Comparison of ENCODE assay signal across 1 cellular context in the genomic region with DNA sequence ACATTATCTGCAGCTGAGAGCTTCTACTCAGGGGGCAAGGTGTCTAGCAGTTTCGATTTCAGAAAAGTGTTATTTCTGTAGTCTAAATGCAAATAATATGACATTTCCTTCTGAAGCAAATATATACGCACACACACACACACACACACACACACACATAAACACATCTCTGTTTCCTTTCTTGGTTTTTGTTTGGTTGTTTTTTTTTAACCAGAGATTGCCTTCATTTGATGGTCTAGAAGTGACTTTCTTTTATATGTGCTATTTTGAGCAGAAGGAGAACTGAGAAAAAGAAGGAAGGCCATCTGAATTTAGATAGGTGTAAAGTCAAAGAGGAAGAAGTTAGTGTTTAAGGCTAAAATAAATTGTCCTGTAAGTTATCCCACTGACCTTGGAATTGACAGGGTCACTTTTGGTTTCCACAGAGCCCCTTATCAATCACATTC.
A peak's percentile ranks its signal among the peaks of the same experiment; 100 is the strongest.
TF ChIP-seq lines count a peak whose summit lies in the region.

No MANE protein-coding gene starts in this region.

TF ChIP-seq in GM12878, 131 proteins besides CTCF, POLR2A, EP300 and RAD21 (continued from another document):
- TF ChIP-seq NFYA (IDR thresholded peaks at IDR 0.05; ENCODE audit: borderline replicate concordance, low read depth, low read length) = no peak
- TF ChIP-seq, protein P1, sequence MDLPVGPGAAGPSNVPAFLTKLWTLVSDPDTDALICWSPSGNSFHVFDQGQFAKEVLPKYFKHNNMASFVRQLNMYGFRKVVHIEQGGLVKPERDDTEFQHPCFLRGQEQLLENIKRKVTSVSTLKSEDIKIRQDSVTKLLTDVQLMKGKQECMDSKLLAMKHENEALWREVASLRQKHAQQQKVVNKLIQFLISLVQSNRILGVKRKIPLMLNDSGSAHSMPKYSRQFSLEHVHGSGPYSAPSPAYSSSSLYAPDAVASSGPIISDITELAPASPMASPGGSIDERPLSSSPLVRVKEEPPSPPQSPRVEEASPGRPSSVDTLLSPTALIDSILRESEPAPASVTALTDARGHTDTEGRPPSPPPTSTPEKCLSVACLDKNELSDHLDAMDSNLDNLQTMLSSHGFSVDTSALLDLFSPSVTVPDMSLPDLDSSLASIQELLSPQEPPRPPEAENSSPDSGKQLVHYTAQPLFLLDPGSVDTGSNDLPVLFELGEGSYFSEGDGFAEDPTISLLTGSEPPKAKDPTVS (IDR thresholded peaks at IDR 0.05; ENCODE audit: low read depth, low read length) = peak; percentile 55; the same call in 1 of the 2 replicates
- TF ChIP-seq POLR2AphosphoS5 (IDR thresholded peaks at IDR 0.05; ENCODE audit: low read length) = no peak
- TF ChIP-seq, protein P2, sequence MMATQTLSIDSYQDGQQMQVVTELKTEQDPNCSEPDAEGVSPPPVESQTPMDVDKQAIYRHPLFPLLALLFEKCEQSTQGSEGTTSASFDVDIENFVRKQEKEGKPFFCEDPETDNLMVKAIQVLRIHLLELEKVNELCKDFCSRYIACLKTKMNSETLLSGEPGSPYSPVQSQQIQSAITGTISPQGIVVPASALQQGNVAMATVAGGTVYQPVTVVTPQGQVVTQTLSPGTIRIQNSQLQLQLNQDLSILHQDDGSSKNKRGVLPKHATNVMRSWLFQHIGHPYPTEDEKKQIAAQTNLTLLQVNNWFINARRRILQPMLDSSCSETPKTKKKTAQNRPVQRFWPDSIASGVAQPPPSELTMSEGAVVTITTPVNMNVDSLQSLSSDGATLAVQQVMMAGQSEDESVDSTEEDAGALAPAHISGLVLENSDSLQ (IDR thresholded peaks at IDR 0.05) = peak; percentile 46; the same call in 1 of the 2 replicates
